Comparison of ENCODE assay signal across 16 cellular contexts in the genomic region with DNA sequence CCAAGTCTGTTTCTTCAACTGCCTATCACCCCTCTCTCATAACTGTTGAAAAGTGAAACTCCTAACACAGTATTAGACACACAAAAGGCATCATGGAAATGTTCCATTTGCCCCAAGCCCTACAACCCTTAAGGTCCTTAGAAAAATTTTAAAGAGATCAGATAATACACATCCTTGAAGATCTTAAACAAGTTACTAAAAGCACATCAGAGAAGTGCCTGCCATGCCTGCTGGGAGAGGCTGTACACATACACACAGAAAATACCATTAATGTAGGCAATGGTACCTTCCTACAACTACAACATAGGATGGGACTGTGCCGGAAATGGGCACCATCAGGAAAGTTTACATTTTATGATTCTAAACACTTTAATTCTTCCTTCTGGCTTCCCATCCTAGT. TPM values are rescaled to one million over a fixed set of nuclear protein-coding genes. Genes with fewer than 3 reads are reported as not detected.
A peak's percentile ranks its signal among the peaks of the same experiment; 100 is the strongest.
DNase-seq lines count a peak whose midpoint lies in the region; ATAC-seq, FAIRE-seq and TF ChIP-seq lines count a peak whose summit lies in the region.
"Had no signal": no experiment of that assay in that cellular context is flagged by ENCODE, and none has a peak within 500 bp of the region (broad histone marks: within the 10 kb centered on the region; RNA-seq: fewer than 3 reads in every experiment).

No MANE protein-coding gene starts in this region.

- BruUV-seq in PC-9 (replicated peaks; lab: Mats Ljungman, UMichigan): no TSS peak

- H3K79me2 ChIP-seq in PC-9 (ENCODE audit: low read depth): peaks cover 79% of the 10 kb centered on the region

- H3K9me3 Mint-ChIP-seq in activated naive CD4-positive, alpha-beta T cell treated with anti-CD3 and anti-CD28 coated beads, Interleukin-2, amount 50 U/mL, for 24 hours: no peaks in the 10 kb centered on the region
- H3K9me3 Mint-ChIP-seq in activated naive CD4-positive, alpha-beta T cell treated with anti-CD3 and anti-CD28 coated beads for 36 hours: no peaks in the 10 kb centered on the region
- no peaks in the 10 kb centered on the region for H3K9me3 Mint-ChIP-seq in stimulated activated naive B cell treated with anti-CD40 and anti-IgM and Interleukin-4, amounts not matched to agents 10 μg/mL and 1 μg/mL and 100 μg/mL, for 72 hours

- peaks cover 6% of the 10 kb centered on the region for H3F3A ChIP-seq in PC-9 (ENCODE audit: insufficient read depth, low read depth)

- H3K4me3 ChIP-seq in PC-9: peak overlapping the region; percentile 97; the same call in 1 of the 2 replicates
- H3K4me3 ChIP-seq in fibroblast of the aortic adventitia (ENCODE audit: low read depth, low read length): peak overlapping the region; percentile 40
- H3K4me3 ChIP-seq: pancreas had no signal

- H3K4me1 Mint-ChIP-seq in activated naive CD4-positive, alpha-beta T cell treated with anti-CD3 and anti-CD28 coated beads, Interleukin-2, amount 50 U/mL, for 24 hours: peaks cover 74% of the 10 kb centered on the region
- H3K4me1 Mint-ChIP-seq in activated naive CD4-positive, alpha-beta T cell treated with anti-CD3 and anti-CD28 coated beads for 36 hours (ENCODE audit: low read depth): peaks cover 56% of the 10 kb centered on the region
- peaks cover 36 to 61% of the 10 kb centered on the region in 2 donors for H3K4me1 Mint-ChIP-seq in stimulated activated naive B cell treated with anti-CD40 and anti-IgM and Interleukin-4, amounts not matched to agents 10 μg/mL and 1 μg/mL and 100 μg/mL, for 72 hours

- H3K27me3 Mint-ChIP-seq in activated naive CD4-positive, alpha-beta T cell treated with anti-CD3 and anti-CD28 coated beads, Interleukin-2, amount 50 U/mL, for 24 hours: no peaks in the 10 kb centered on the region
- H3K27me3 Mint-ChIP-seq in activated naive CD4-positive, alpha-beta T cell treated with anti-CD3 and anti-CD28 coated beads for 36 hours (ENCODE audit: low read depth): no peaks in the 10 kb centered on the region
- no peaks in the 10 kb centered on the region for H3K27me3 Mint-ChIP-seq in stimulated activated naive B cell treated with anti-CD40 and anti-IgM and Interleukin-4, amounts not matched to agents 10 μg/mL and 1 μg/mL and 100 μg/mL, for 72 hours

- no peak for DNase-seq in activated naive CD4-positive, alpha-beta T cell treated with anti-CD3 and anti-CD28 coated beads for 36 hours
- DNase-seq in PC-9 (no peak), fibroblast of the aortic adventitia (ENCODE audit: low read depth) (no peak), CD1c-positive myeloid dendritic cell (ENCODE audit: extremely low spot score) (no peak), H54 (ENCODE audit: insufficient read length, low spot score) (no peak), NCI-H2107 (lab: John Stamatoyannopoulos, UW) (no peak)
- no peak for DNase-seq in stimulated activated naive B cell treated with anti-CD40 and anti-IgM and Interleukin-4, amounts not matched to agents 10 μg/mL and 1 μg/mL and 100 μg/mL, for 72 hours
- DNase-seq: activated CD4-positive, CD25-positive, alpha-beta regulatory T cell treated with anti-CD3 and anti-CD28 coated beads, Interleukin-2, amount 50 U/mL, for 72 hours; heart right ventricle; left ventricle myocardium superior; NCI-H1417; NCI-H82; pancreas had no signal

- intact Hi-C loops in activated naive CD4-positive, alpha-beta T cell treated with anti-CD3 and anti-CD28 coated beads for 36 hours (cut with micrococcal nuclease): loop anchor here (5.0 kb wide), 3 partner anchors 44 to 479 kb away; no protein-coding TSS in a partner anchor
- intact Hi-C loops in PC-9 (cut with micrococcal nuclease; ENCODE audit: unreplicated experiment): loop anchor here (5.0 kb wide), 2 partner anchors 274 to 519 kb away; no protein-coding TSS in a partner anchor

- FAIRE-seq in H54 (lab: Jason Lieb, UNC): no peak
- FAIRE-seq: bronchial epithelial cell, G401.6, pancreas had no signal

- H3K27me3 ChIP-seq in PC-9 (ENCODE audit: insufficient read depth, low read depth): no peaks in the 10 kb centered on the region
- H3K27me3 ChIP-seq: heart right ventricle, pancreas had no signal

- H3K36me3 ChIP-seq in PC-9 (ENCODE audit: low read depth): no peaks in the 10 kb centered on the region
- H3K36me3 ChIP-seq: heart right ventricle, pancreas had no signal

- peaks cover 7% of the 10 kb centered on the region for H4K20me1 ChIP-seq in PC-9 (ENCODE audit: insufficient read depth)

- ATAC-seq in stimulated activated naive B cell treated with anti-CD40 and anti-IgM and Interleukin-4, amounts not matched to agents 10 μg/mL and 1 μg/mL and 100 μg/mL, for 72 hours (replicated peaks): no peak
- ATAC-seq: heart right ventricle, left ventricle myocardium superior, pancreas had no signal

- no peak overlapping the region for H2AFZ ChIP-seq in PC-9

- H3K27ac Mint-ChIP-seq in activated naive CD4-positive, alpha-beta T cell treated with anti-CD3 and anti-CD28 coated beads, Interleukin-2, amount 50 U/mL, for 24 hours: peak overlapping the region; percentile 41
- H3K27ac Mint-ChIP-seq in activated naive CD4-positive, alpha-beta T cell treated with anti-CD3 and anti-CD28 coated beads for 36 hours: no peak overlapping the region
- H3K27ac Mint-ChIP-seq in stimulated activated naive B cell treated with anti-CD40 and anti-IgM and Interleukin-4, amounts not matched to agents 10 μg/mL and 1 μg/mL and 100 μg/mL, for 72 hours: peak overlapping the region; percentile 37

- peaks cover 20% of the 10 kb centered on the region for H3K4me1 ChIP-seq in PC-9 (replicated peaks; ENCODE audit: insufficient read depth)

- peaks cover 3% of the 10 kb centered on the region for H3K36me3 Mint-ChIP-seq in activated naive CD4-positive, alpha-beta T cell treated with anti-CD3 and anti-CD28 coated beads, Interleukin-2, amount 50 U/mL, for 24 hours
- H3K36me3 Mint-ChIP-seq in activated naive CD4-positive, alpha-beta T cell treated with anti-CD3 and anti-CD28 coated beads for 36 hours (ENCODE audit: low read depth): peaks cover 6% of the 10 kb centered on the region
- H3K36me3 Mint-ChIP-seq in stimulated activated naive B cell treated with anti-CD40 and anti-IgM and Interleukin-4, amounts not matched to agents 10 μg/mL and 1 μg/mL and 100 μg/mL, for 72 hours: peaks cover 0 to 2% of the 10 kb centered on the region in 2 donors

- no peaks in the 10 kb centered on the region for H3K9me3 ChIP-seq in PC-9 (ENCODE audit: insufficient read depth, low read depth)
- H3K9me3 ChIP-seq: heart right ventricle, pancreas had no signal

- TF ChIP-seq CTCF in PC-9 (conservative IDR thresholded peaks at IDR 0.05): no peak
- no peak for TF ChIP-seq CTCF in fibroblast of the aortic adventitia (IDR thresholded peaks at IDR 0.05; ENCODE audit: insufficient read depth, low read length)

- POLR2A ChIA-PET in PC-9 (lab: Charles Lee; ENCODE audit: unreplicated experiment): interaction anchor here (0.6 to 0.7 kb wide), 3 partner anchors 13 to 182 kb away, joined by 3 to 6 read pairs (median 6); no protein-coding TSS in a partner anchor

- no peak for TF ChIP-seq POLR2A in H54 (IDR thresholded peaks at IDR 0.05; ENCODE audit: low read depth, low read length)

- no peak overlapping the region for H3K27ac ChIP-seq in PC-9
- H3K27ac ChIP-seq: pancreas had no signal

- H3K9me2 ChIP-seq in PC-9 (ENCODE audit: insufficient read depth): no peaks in the 10 kb centered on the region

- peak overlapping the region; percentile 69 for H3K4me3 Mint-ChIP-seq in activated naive CD4-positive, alpha-beta T cell treated with anti-CD3 and anti-CD28 coated beads, Interleukin-2, amount 50 U/mL, for 24 hours
- H3K4me3 Mint-ChIP-seq in activated naive CD4-positive, alpha-beta T cell treated with anti-CD3 and anti-CD28 coated beads for 36 hours: no peak overlapping the region
- H3K4me3 Mint-ChIP-seq in stimulated activated naive B cell treated with anti-CD40 and anti-IgM and Interleukin-4, amounts not matched to agents 10 μg/mL and 1 μg/mL and 100 μg/mL, for 72 hours: peak overlapping the region in 1 of 2 donors; percentile 21

- CTCF ChIA-PET in activated naive CD4-positive, alpha-beta T cell treated with anti-CD3 and anti-CD28 coated beads for 36 hours (lab: Charles Lee): interaction anchor here (0.6 to 1.4 kb wide), 4 partner anchors 14 to 231 kb away, joined by 3 to 7 read pairs (median 4); a partner anchor contains a TSS
- CTCF ChIA-PET in PC-9 (lab: Charles Lee): no interaction called here

- H3K4me2 ChIP-seq in PC-9: peak overlapping the region; percentile 93

RNA-seq across cellular contexts. Expression of a gene that starts 3.3 kb away (rescaled TPM):
- 10 to 100 TPM; 70.7 to 76.3 TPM for total RNA-seq in activated naive CD4-positive, alpha-beta T cell treated with anti-CD3 and anti-CD28 coated beads for 36 hours
- total RNA-seq in PC-9 (2021) (160 and 239 TPM in 2 replicates), fibroblast of the aortic adventitia (ENCODE audit: low replicate concordance) (98.9 and 255 TPM in 2 replicates)

RNA-seq across cellular contexts. Expression of a gene that starts 24.9 kb away (rescaled TPM):
- 1 to 10 TPM; 4.6 to 6.6 TPM for total RNA-seq in activated naive CD4-positive, alpha-beta T cell treated with anti-CD3 and anti-CD28 coated beads for 36 hours
- total RNA-seq in PC-9 (2021): 18.4 and 22.8 TPM in 2 replicates
- 11.9 and 25.8 TPM in 2 replicates for total RNA-seq in fibroblast of the aortic adventitia (ENCODE audit: low replicate concordance)
